In genomic region chr17:57412520-57413096, GRCh38 we compare ENCODE assay signal across 27 cellular contexts.
"Had no signal": no experiment of that assay in that cellular context is flagged by ENCODE, and none has a peak within 500 bp of the region (broad histone marks: within the 10 kb centered on the region; RNA-seq: fewer than 3 reads in every experiment).

No MANE protein-coding gene starts in this region.

- FAIRE-seq: colon, endothelial cell of umbilical vein, small intestine had no signal

- H3K4me3 ChIP-seq: adrenal gland, ascending aorta, dorsolateral prefrontal cortex, left lung, lung, stomach, suprapubic skin, tibial nerve had no signal

- DNase-seq: activated CD4-positive, alpha-beta T cell treated with anti-CD3 and anti-CD28 coated beads for 36 hours; activated CD4-positive, alpha-beta T cell treated with anti-CD3 and anti-CD28 coated beads, Interleukin-2, amount 50 U/mL, for 48 hours; activated CD8-positive, alpha-beta memory T cell treated with anti-CD3 and anti-CD28 coated beads, Interleukin-2, amount 50 U/mL, for 48 hours; activated naive CD4-positive, alpha-beta T cell; activated T-cell treated with anti-CD3 and anti-CD28 coated beads, Interleukin-2, amount 50 U/mL, for 4 hours; adrenal gland; brain microvascular endothelial cell; caudate nucleus; dorsolateral prefrontal cortex; effector memory CD8-positive, alpha-beta T cell; foreskin melanocyte; kidney glomerular epithelial cell; left lung; naive B cell; occipital lobe; small intestine; stimulated activated CD4-positive, alpha-beta T cell treated with anti-CD3 and anti-CD28 coated beads, Interleukin-2, amount 100 ng/mL, for 24 hours; stomach had no signal

- H3K27me3 ChIP-seq: adrenal gland, ascending aorta, brain microvascular endothelial cell, dorsolateral prefrontal cortex, left lung, stomach, suprapubic skin, tibial nerve had no signal

- ATAC-seq: activated CD4-positive, alpha-beta T cell treated with anti-CD3 and anti-CD28 coated beads for 36 hours; activated T-cell treated with anti-CD3 and anti-CD28 coated beads, Interleukin-2, amount 50 U/mL, for 4 hours; effector memory CD8-positive, alpha-beta T cell; esophagus mucosa; left lung; sciatic nerve; stimulated activated effector memory CD8-positive, alpha-beta T cell treated with anti-CD3 and anti-CD28 coated beads, Interleukin-12 subunit alpha, Interleukin-12 subunit beta, amount 100 ng/mL, for 72 hours had no signal

- H3K36me3 ChIP-seq: adrenal gland, ascending aorta, brain microvascular endothelial cell, left lung, stomach, suprapubic skin, tibial nerve had no signal

- H3K4me1 ChIP-seq: ascending aorta, suprapubic skin had no signal

- H3K9me3 ChIP-seq: adrenal gland, ascending aorta, left lung, stomach, suprapubic skin, tibial nerve had no signal

- H3K27ac ChIP-seq: ascending aorta, brain microvascular endothelial cell, left lung, stomach, suprapubic skin, tibial nerve had no signal
